In genomic region chr9:71766663-71767062, GRCh38 we compare ENCODE assay signal across 8 cellular contexts. TPM values are rescaled to one million over a fixed set of nuclear protein-coding genes. Genes with fewer than 3 reads are reported as not detected.
DNase-seq lines count a peak whose midpoint lies in the region.

No MANE protein-coding gene starts in this region.

- H3K27ac ChIP-seq in iPS-20b (ENCODE audit: low read length), result no peak overlapping the region
- peak overlapping the region; percentile 84 for H3K27ac ChIP-seq in subcutaneous abdominal adipose tissue (ENCODE audit: low read depth, low read length)

- H3K4me1 ChIP-seq in iPS-20b (ENCODE audit: insufficient read depth, low read length) (peaks cover 46% of the 10 kb centered on the region), subcutaneous abdominal adipose tissue (ENCODE audit: control insufficient read depth in 5 of 5, insufficient read depth in 5 of 5, low read length in 5 of 5) (peaks cover 2 to 66% (median 61%) of the 10 kb centered on the region in 5 donors)

- intact Hi-C loops in activated T-helper 1 cell treated with anti-CD3 and anti-CD28 coated beads, Interleukin-12 subunit alpha, Interleukin-12 subunit beta, Interleukin-2, Interleukin-4 antibody, amounts not matched to agents 30 ng/mL and 10 ng/mL and 1 ng/mL, durations not matched to agents 14 hours and 24 hours and 36 hours (cut with micrococcal nuclease), result loop anchor here (1.0 to 10.0 kb wide), 8 partner anchors 8 to 1388 kb away; partner anchors contain the start of genes ANXA1 and KLF9

- H3K9me3 ChIP-seq in iPS-20b (ENCODE audit: insufficient read depth, low read depth, low read length), result no peaks in the 10 kb centered on the region
- no peaks in the 10 kb centered on the region for H3K9me3 ChIP-seq in subcutaneous abdominal adipose tissue (ENCODE audit: control insufficient read depth in 5 of 5, low read length in 5 of 5)

- H3K4me1 Mint-ChIP-seq in activated T-helper 1 cell treated with anti-CD3 and anti-CD28 coated beads, Interleukin-12 subunit alpha, Interleukin-12 subunit beta, Interleukin-2, Interleukin-4 antibody, amounts not matched to agents 30 ng/mL and 10 ng/mL and 1 ng/mL, durations not matched to agents 14 hours and 24 hours and 36 hours (ENCODE audit: low read depth), result peaks cover 65% of the 10 kb centered on the region

- H3K9ac ChIP-seq in iPS-20b (ENCODE audit: low read depth, low read length), result peak overlapping the region; percentile 85; the same call in 1 of the 2 replicates
- peak overlapping the region in 4 of 5 donors; percentile 7 to 90 (median 28) for H3K9ac ChIP-seq in subcutaneous abdominal adipose tissue (ENCODE audit: low read length in 5 of 5)

- H3K9me3 Mint-ChIP-seq in activated T-helper 1 cell treated with anti-CD3 and anti-CD28 coated beads, Interleukin-12 subunit alpha, Interleukin-12 subunit beta, Interleukin-2, Interleukin-4 antibody, amounts not matched to agents 30 ng/mL and 10 ng/mL and 1 ng/mL, durations not matched to agents 14 hours and 24 hours and 36 hours, result no peaks in the 10 kb centered on the region

- H3K4me3 ChIP-seq in iPS-20b (ENCODE audit: low read length) (peak overlapping the region; percentile 97), subcutaneous abdominal adipose tissue (ENCODE audit: low read depth in 1 of 5, low read length in 5 of 5) (peak overlapping the region; percentile 87 to 94 (median 94))

- H3K4me3 Mint-ChIP-seq in activated T-helper 1 cell treated with anti-CD3 and anti-CD28 coated beads, Interleukin-12 subunit alpha, Interleukin-12 subunit beta, Interleukin-2, Interleukin-4 antibody, amounts not matched to agents 30 ng/mL and 10 ng/mL and 1 ng/mL, durations not matched to agents 14 hours and 24 hours and 36 hours, result peak overlapping the region; percentile 96

- peak; percentile 46 for DNase-seq in stimulated activated CD4-positive, alpha-beta T cell treated with anti-CD3 and anti-CD28 coated beads, Interleukin-4, amount 100 ng/mL, for 24 hours
- DNase-seq in stimulated activated CD4-positive, alpha-beta T cell treated with anti-CD3 and anti-CD28 coated beads, Interleukin-2, amount 100 ng/mL, for 24 hours, result no peak
- DNase-seq in activated T-helper 1 cell treated with anti-CD3 and anti-CD28 coated beads, Interleukin-12 subunit alpha, Interleukin-12 subunit beta, Interleukin-2, Interleukin-4 antibody, amounts not matched to agents 30 ng/mL and 10 ng/mL and 1 ng/mL, durations not matched to agents 14 hours and 24 hours and 36 hours (ENCODE audit: low spot score), result no peak
- no peak for DNase-seq in NCI-H526 treated with DMSO at 0.1 percent for 48 hours (lab: John Stamatoyannopoulos, UW)
- DNase-seq in NCI-H774 (lab: John Stamatoyannopoulos, UW), result no peak
- DNase-seq in NCI-H2227 (lab: John Stamatoyannopoulos, UW; ENCODE audit: unreplicated experiment), result no peak

- H3K36me3 Mint-ChIP-seq in activated T-helper 1 cell treated with anti-CD3 and anti-CD28 coated beads, Interleukin-12 subunit alpha, Interleukin-12 subunit beta, Interleukin-2, Interleukin-4 antibody, amounts not matched to agents 30 ng/mL and 10 ng/mL and 1 ng/mL, durations not matched to agents 14 hours and 24 hours and 36 hours (ENCODE audit: low read depth), result peaks cover 17% of the 10 kb centered on the region

- no peaks in the 10 kb centered on the region for H3K27me3 Mint-ChIP-seq in activated T-helper 1 cell treated with anti-CD3 and anti-CD28 coated beads, Interleukin-12 subunit alpha, Interleukin-12 subunit beta, Interleukin-2, Interleukin-4 antibody, amounts not matched to agents 30 ng/mL and 10 ng/mL and 1 ng/mL, durations not matched to agents 14 hours and 24 hours and 36 hours (ENCODE audit: insufficient read depth)

- peaks cover 18% of the 10 kb centered on the region for H3K27me3 ChIP-seq in iPS-20b (ENCODE audit: insufficient read depth, low read length)
- no peaks in the 10 kb centered on the region for H3K27me3 ChIP-seq in subcutaneous abdominal adipose tissue (ENCODE audit: control insufficient read depth in 5 of 5, insufficient read depth in 4 of 5, low read length in 5 of 5)

- H3K36me3 ChIP-seq in iPS-20b (ENCODE audit: insufficient read depth, low read depth, low read length) (no peaks in the 10 kb centered on the region), subcutaneous abdominal adipose tissue (ENCODE audit: control insufficient read depth in 5 of 5, insufficient read depth in 5 of 5, low read length in 5 of 5) (no peaks in the 10 kb centered on the region)

- peak overlapping the region; percentile 92 for H3K27ac Mint-ChIP-seq in activated T-helper 1 cell treated with anti-CD3 and anti-CD28 coated beads, Interleukin-12 subunit alpha, Interleukin-12 subunit beta, Interleukin-2, Interleukin-4 antibody, amounts not matched to agents 30 ng/mL and 10 ng/mL and 1 ng/mL, durations not matched to agents 14 hours and 24 hours and 36 hours

RNA-seq across cellular contexts. Expression of gene CEMIP2, which starts 1.6 kb away (rescaled TPM):
- 70.0 and 79.1 TPM in 2 replicates for total RNA-seq in activated T-helper 1 cell treated with anti-CD3 and anti-CD28 coated beads, Interleukin-12 subunit alpha, Interleukin-12 subunit beta, Interleukin-2, Interleukin-4 antibody, amounts not matched to agents 30 ng/mL and 10 ng/mL and 1 ng/mL, durations not matched to agents 14 hours and 24 hours and 36 hours
